In genomic region chr9:37611961-37612360, GRCh38 we compare ENCODE assay signal across 16 cellular contexts.
"Had no signal": no experiment of that assay in that cellular context is flagged by ENCODE, and none has a peak within 500 bp of the region (broad histone marks: within the 10 kb centered on the region; RNA-seq: fewer than 3 reads in every experiment).

No MANE protein-coding gene starts in this region.

- DNase-seq: dorsolateral prefrontal cortex; effector CD4-positive, alpha-beta T cell; endodermal cell; foreskin fibroblast; left ventricle myocardium superior; lower lobe of right lung; naive thymus-derived CD8-positive, alpha-beta T cell; nephron progenitor cell; nucleus accumbens; stimulated activated CD4-positive, alpha-beta T cell treated with anti-CD3 and anti-CD28 coated beads, Interleukin-12 subunit alpha, Interleukin-12 subunit beta, amount 100 ng/mL, for 4 hours; stimulated activated CD4-positive, alpha-beta T cell treated with anti-CD3 and anti-CD28 coated beads, Interleukin-1b, Interleukin-23, amount 100 ng/mL, for 48 hours; stimulated activated CD4-positive, alpha-beta T cell treated with anti-CD3 and anti-CD28 coated beads, Interleukin-4, amount 100 ng/mL, for 24 hours; stimulated activated naive CD4-positive, alpha-beta T cell treated with Interleukin-2 at 50 U/mL for 16 hours; stomach; thyroid gland; trophoblast cell had no signal
